ENCODE assay signal across 20 cellular contexts in the genomic region with DNA sequence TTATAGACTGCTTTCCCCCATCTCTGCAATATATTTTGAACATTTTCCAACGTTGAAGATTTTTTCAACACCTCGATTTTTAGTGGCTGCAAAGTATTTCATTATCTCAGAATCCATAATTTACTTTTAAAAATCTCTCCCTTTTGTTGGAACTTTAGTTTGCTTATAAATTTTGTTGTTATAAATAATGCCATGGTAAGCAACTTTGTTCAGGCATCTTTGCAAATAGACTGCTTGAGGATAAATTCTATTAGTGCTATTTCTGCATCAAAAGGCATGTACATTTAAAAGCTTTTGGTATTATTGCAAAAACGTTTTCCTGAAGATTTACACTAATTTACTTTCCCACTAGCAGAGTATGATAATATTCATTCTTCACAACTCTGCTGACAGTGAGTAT.
DNase-seq lines count a peak whose midpoint lies in the region; ATAC-seq, FAIRE-seq and TF ChIP-seq lines count a peak whose summit lies in the region.
"Had no signal": no experiment of that assay in that cellular context is flagged by ENCODE, and none has a peak within 500 bp of the region (broad histone marks: within the 10 kb centered on the region; RNA-seq: fewer than 3 reads in every experiment).

No MANE protein-coding gene starts in this region.

- TF ChIP-seq POLR2A in HepG2 (IDR thresholded peaks at IDR 0.05; ENCODE audit: insufficient read depth in 1 of 2, low read depth in 2 of 2, low read length in 2 of 2) (no peak), right lobe of liver (IDR thresholded peaks at IDR 0.05) (no peak)

- DNase-seq in HepG2 (ENCODE audit: low spot score) (no peak), right lobe of liver (no peak), SK-N-MC (ENCODE audit: low read depth, low spot score) (no peak), osteoblast (ENCODE audit: insufficient read length, low spot score, missing footprints) (no peak)
- no peak for DNase-seq in stimulated activated CD4-positive, alpha-beta T cell treated with anti-CD3 and anti-CD28 coated beads, Interleukin-2, amount 100 ng/mL, for 24 hours
- DNase-seq: ACHN; BE2C; C1 segment of cervical spinal cord; Caco-2; Calu3; CD4-positive, alpha-beta T cell; CD8-positive, alpha-beta T cell; DMS79 treated with DMSO at 0.1 percent for 48 hours; GF-D8 had no signal

- H2AFZ ChIP-seq in HepG2 (ENCODE audit: low read length) (no peak overlapping the region), osteoblast (ENCODE audit: low read length) (no peak overlapping the region)

- H3K79me2 ChIP-seq in HepG2 (ENCODE audit: insufficient read depth, low read length) (no peaks in the 10 kb centered on the region), osteoblast (ENCODE audit: insufficient read depth, low read length) (no peaks in the 10 kb centered on the region)

- no peak overlapping the region for H3K9ac ChIP-seq in HepG2 (ENCODE audit: insufficient read depth, low read depth, low read length)
- H3K9ac ChIP-seq in SK-N-MC (ENCODE audit: insufficient read length), result peak overlapping the region; percentile 52
- H3K9ac ChIP-seq: BLaER1 had no signal

- FAIRE-seq in HepG2 (lab: Jason Lieb, UNC), result no peak
- FAIRE-seq: D721Med, G401.6, GM12891, GM19239 had no signal

- BruUV-seq in HepG2 (replicated peaks; lab: Mats Ljungman, UMichigan), result no TSS peak

- no peak for TF ChIP-seq RAD21 in HepG2 (CRISPR knock-in tag; IDR thresholded peaks at IDR 0.05)

- POLR2A ChIA-PET in HepG2 (lab: Yijun Ruan, JAX), result no interaction called here

- TF ChIP-seq CTCF in HepG2 (CRISPR knock-in tag; IDR thresholded peaks at IDR 0.05) (no peak), right lobe of liver (IDR thresholded peaks at IDR 0.05) (no peak), osteoblast (IDR thresholded peaks at IDR 0.05; ENCODE audit: extremely low read depth, low read depth, low read length) (no peak)

- H3K4me2 ChIP-seq in HepG2 (ENCODE audit: low read depth, low read length) (no peak overlapping the region), osteoblast (ENCODE audit: insufficient read depth, low read length) (no peak overlapping the region)
- H3K4me2 ChIP-seq: BLaER1 had no signal

- H3K4me3 ChIP-seq in HepG2 (replicated peaks in 1 of 3; ENCODE audit: insufficient read depth in 1 of 3, low read depth in 2 of 3, low read length in 3 of 3) (no peak overlapping the region), right lobe of liver (no peak overlapping the region), SK-N-MC (0 out of 2 replicates have a peak overlapping the region, but pooled peaks have one; percentile 10), osteoblast (ENCODE audit: insufficient read depth, low read length) (no peak overlapping the region)
- H3K4me3 ChIP-seq: BLaER1 had no signal

- CTCF ChIA-PET in HepG2 (lab: Yijun Ruan, JAX; ENCODE audit: low intra/inter-chr PET ratio, low total read pairs), result no interaction called here

- no peaks in the 10 kb centered on the region for H3K9me3 ChIP-seq in HepG2 (ENCODE audit: low read length)
- H3K9me3 ChIP-seq in right lobe of liver, result no peaks in the 10 kb centered on the region
- H3K9me3 ChIP-seq in SK-N-MC (ENCODE audit: low read depth, low read length), result no peaks in the 10 kb centered on the region
- H3K9me3 ChIP-seq in osteoblast (ENCODE audit: low read depth, low read length), result no peaks in the 10 kb centered on the region
- H3K9me3 ChIP-seq: BE2C, BLaER1, Caco-2 had no signal

- no peaks in the 10 kb centered on the region for H4K20me1 ChIP-seq in HepG2 (ENCODE audit: insufficient read depth, low read length)
- no peaks in the 10 kb centered on the region for H4K20me1 ChIP-seq in osteoblast (ENCODE audit: insufficient read depth, low read length)
- H4K20me1 ChIP-seq: BLaER1 had no signal

- intact Hi-C loops in HepG2 (cut with micrococcal nuclease; ENCODE audit: unreplicated experiment), result no loop called here
- intact Hi-C loops in right lobe of liver (cut with DNase I), result no loop called here

- ATAC-seq in HepG2 (no peak), right lobe of liver (no peak)
- ATAC-seq: CD8-positive, alpha-beta T cell had no signal

- TF ChIP-seq EP300 in HepG2 (IDR thresholded peaks at IDR 0.05; ENCODE audit: low read depth in 2 of 2, low read length in 2 of 2) (no peak), HepG2 (CRISPR knock-in tag; IDR thresholded peaks at IDR 0.05; ENCODE audit: borderline replicate concordance) (no peak)

- in situ Hi-C loops in HepG2 (cut with HindIII; ENCODE audit: extremely low pct_ligation_motif_present, low pct_unique_long_range_greater_than_20kb), result no loop called here

- H3K36me3 ChIP-seq in HepG2 (replicated peaks in 1 of 2; ENCODE audit: control insufficient read depth in 1 of 2, insufficient read depth in 2 of 2, low read length in 2 of 2) (no peaks in the 10 kb centered on the region), right lobe of liver (no peaks in the 10 kb centered on the region), SK-N-MC (ENCODE audit: insufficient read depth, low read length) (no peaks in the 10 kb centered on the region), osteoblast (ENCODE audit: insufficient read depth, low read length) (no peaks in the 10 kb centered on the region)
- H3K36me3 ChIP-seq: BE2C, BLaER1 had no signal

- H3K4me1 ChIP-seq in HepG2 (ENCODE audit: insufficient read depth, low read length) (no peaks in the 10 kb centered on the region), right lobe of liver (no peaks in the 10 kb centered on the region), osteoblast (ENCODE audit: insufficient read depth, low read length) (peaks cover 2% of the 10 kb centered on the region)
- H3K4me1 ChIP-seq: BE2C, Caco-2 had no signal

- under 1% methylated on average over 3 of the region's 3 CpGs for WGBS in HepG2 (ENCODE audit: low lambda C conversion rate)
- WGBS in right lobe of liver (ENCODE audit: insufficient coverage, low coverage, low lambda C conversion rate, missing lambda C conversion rate), result 17% methylated on average over 3 of the region's 3 CpGs

- peaks cover 0 to 18% of the 10 kb centered on the region in 2 experiments; a peak in 2 of 5 replicates for H3K27me3 ChIP-seq in HepG2 (ENCODE audit: control insufficient read depth in 1 of 2, insufficient read depth in 2 of 2, low read length in 2 of 2)
- H3K27me3 ChIP-seq in right lobe of liver, result no peaks in the 10 kb centered on the region
- no peaks in the 10 kb centered on the region for H3K27me3 ChIP-seq in osteoblast (ENCODE audit: insufficient read depth, low read length)
- H3K27me3 ChIP-seq: BE2C, BLaER1 had no signal

- H3K27ac ChIP-seq in HepG2 (ENCODE audit: extremely low read length, insufficient read depth, low read length), result no peak overlapping the region
- no peak overlapping the region for H3K27ac ChIP-seq in right lobe of liver
- H3K27ac ChIP-seq in SK-N-MC, result peak overlapping the region; percentile 64
- H3K27ac ChIP-seq in osteoblast (ENCODE audit: low read depth, low read length), result no peak overlapping the region
- H3K27ac ChIP-seq: 22Rv1, BLaER1 had no signal

TF ChIP-seq in HepG2, 621 proteins besides CTCF, POLR2A, EP300 and RAD21:
- TF ChIP-seq MAFK (conservative IDR thresholded peaks at IDR 0.05 in 1 of 2, IDR thresholded peaks at IDR 0.05 in 1 of 2; ENCODE audit: low read length in 2 of 2), result peak; percentile 38 to 59; a peak in 2 of 4 replicates
- peak; percentile 49 for TF ChIP-seq MAFF (IDR thresholded peaks at IDR 0.05; ENCODE audit: low read depth, low read length)
- no peak for TF ChIP-seq NAIF1 (CRISPR knock-in tag; IDR thresholded peaks at IDR 0.05; ENCODE audit: borderline replicate concordance)
